In genomic region chr3:157572559-157573270, GRCh38 we compare ENCODE assay signal across 8 cellular contexts.
A peak's percentile ranks its signal among the peaks of the same experiment; 100 is the strongest.
DNase-seq lines count a peak whose midpoint lies in the region; ATAC-seq and TF ChIP-seq lines count a peak whose summit lies in the region.

No MANE protein-coding gene starts in this region.

- no peak overlapping the region for H3K9ac ChIP-seq in HCT116 (ENCODE audit: low read length)
- no peak overlapping the region for H3K9ac ChIP-seq in fibroblast of lung (ENCODE audit: insufficient read depth, low read length)

- H3K27me3 ChIP-seq in HCT116 (ENCODE audit: insufficient read depth, low read length) (no peaks in the 10 kb centered on the region), MG63 (peaks cover 3% of the 10 kb centered on the region; the same call in 1 of the 2 replicates), SJCRH30 (no peaks in the 10 kb centered on the region), fibroblast of lung (ENCODE audit: control insufficient read depth, insufficient read depth, low read length) (no peaks in the 10 kb centered on the region), osteoblast (ENCODE audit: insufficient read depth, low read length) (no peaks in the 10 kb centered on the region)

- no peaks in the 10 kb centered on the region; the same call in 1 of the 2 replicates for H3K9me2 ChIP-seq in HCT116 (ENCODE audit: insufficient read depth)

- no peaks in the 10 kb centered on the region for H3K4me1 ChIP-seq in HCT116 (ENCODE audit: control insufficient read depth in 1 of 2, insufficient read depth in 2 of 2, low read length in 2 of 2)
- no peaks in the 10 kb centered on the region for H3K4me1 ChIP-seq in SJCRH30
- no peaks in the 10 kb centered on the region for H3K4me1 ChIP-seq in fibroblast of lung (ENCODE audit: control insufficient read depth, extremely low read depth, insufficient read depth, low read length)
- peaks cover 22% of the 10 kb centered on the region for H3K4me1 ChIP-seq in osteoblast (ENCODE audit: insufficient read depth, low read length)

- H3K4me3 ChIP-seq in HCT116 (replicated peaks in 1 of 2; ENCODE audit: low read depth in 1 of 2, low read length in 2 of 2) (no peak overlapping the region), MG63 (no peak overlapping the region), SJCRH30 (no peak overlapping the region), fibroblast of lung (replicated peaks in 1 of 4; ENCODE audit: control extremely low read depth in 1 of 4, insufficient read depth in 1 of 4, low read depth in 3 of 4, low read length in 4 of 4) (no peak overlapping the region), osteoblast (ENCODE audit: insufficient read depth, low read length) (no peak overlapping the region)

- peak; percentile 34 for DNase-seq in stimulated activated CD4-positive, alpha-beta T cell treated with anti-CD3 and anti-CD28 coated beads, Interleukin-15, amount 100 ng/mL, for 24 hours
- no peak for DNase-seq in stimulated activated CD4-positive, alpha-beta T cell treated with anti-CD3 and anti-CD28 coated beads, Interleukin-4, amount 100 ng/mL, for 4 hours
- DNase-seq in HCT116 (ENCODE audit: low read depth, low spot score) (peak; percentile 50), MG63 (peak; percentile 15), SJCRH30 (peak; percentile 36 to 72), fibroblast of lung (ENCODE audit: low read depth in 2 of 2) (peak; percentile 46 to 59), osteoblast (ENCODE audit: insufficient read length, low spot score, missing footprints) (peak; percentile 80), ureter (ENCODE audit: low spot score) (no peak)

- POLR2A ChIA-PET in HCT116 (lab: Charles Lee), result interaction anchor here (0.8 kb wide), 1 partner anchor 40 kb away, joined by 3 read pairs; no protein-coding TSS in a partner anchor

- RAD21 ChIA-PET in HCT116 (lab: Charles Lee; ENCODE audit: low non-redundant PET in 1 of 2, low total read pairs in 2 of 2, uncharacterized antibody in 2 of 2, unreplicated experiment in 2 of 2), result interaction anchor here (0.8 to 1.4 kb wide), 4 partner anchors 40 to 368 kb away, joined by 3 to 11 read pairs (median 6); no protein-coding TSS in a partner anchor

- intact Hi-C loops in HCT116 (cut with micrococcal nuclease), result loop anchor here (1.0 to 2.0 kb wide), 2 partner anchors 40 to 368 kb away; no protein-coding TSS in a partner anchor

- H3K79me2 ChIP-seq in HCT116 (ENCODE audit: insufficient read depth, low read length), result no peaks in the 10 kb centered on the region
- H3K79me2 ChIP-seq in fibroblast of lung (ENCODE audit: control insufficient read depth, insufficient read depth, low read length), result no peaks in the 10 kb centered on the region
- H3K79me2 ChIP-seq in osteoblast (ENCODE audit: insufficient read depth, low read length), result no peaks in the 10 kb centered on the region

- no peak for TF ChIP-seq POLR2A in HCT116 (IDR thresholded peaks at IDR 0.05; ENCODE audit: borderline replicate concordance, extremely low read depth, insufficient read depth, insufficient read length)

- TF ChIP-seq CTCF in HCT116 (IDR thresholded peaks at IDR 0.05 in 2 of 3, conservative IDR thresholded peaks at IDR 0.05 in 1 of 3; ENCODE audit: borderline replicate concordance in 1 of 3, insufficient read depth in 1 of 3, low read depth in 2 of 3, low read length in 2 of 3) (peak; percentile 56 to 93 (median 65); a peak in 5 of 6 replicates), fibroblast of lung (conservative IDR thresholded peaks at IDR 0.05 in 1 of 2, IDR thresholded peaks at IDR 0.05 in 1 of 2; ENCODE audit: low read depth in 1 of 2, low read length in 2 of 2) (peak; percentile 62 to 71), osteoblast (IDR thresholded peaks at IDR 0.05; ENCODE audit: extremely low read depth, low read depth, low read length) (peak; percentile 83)

- CTCF ChIA-PET in HCT116 (lab: Charles Lee), result interaction anchor here (0.7 to 2.9 kb wide), 20 partner anchors 9 to 862 kb away, joined by 3 to 103 read pairs (median 4); partner anchors contain the start of gene VEPH1

- BruUV-seq in HCT116 (replicated peaks; lab: Mats Ljungman, UMichigan), result no TSS peak

- H3K4me2 ChIP-seq in HCT116 (ENCODE audit: low read length) (no peak overlapping the region), fibroblast of lung (ENCODE audit: extremely low read depth, insufficient read depth, low read length) (no peak overlapping the region), osteoblast (ENCODE audit: insufficient read depth, low read length) (peak overlapping the region; percentile 23)

- H3K36me3 ChIP-seq in HCT116 (ENCODE audit: control insufficient read depth in 1 of 2, insufficient read depth in 2 of 2, low read length in 2 of 2), result no peaks in the 10 kb centered on the region
- no peaks in the 10 kb centered on the region for H3K36me3 ChIP-seq in MG63
- H3K36me3 ChIP-seq in SJCRH30, result no peaks in the 10 kb centered on the region
- H3K36me3 ChIP-seq in fibroblast of lung (ENCODE audit: control insufficient read depth, insufficient read depth, low read length), result no peaks in the 10 kb centered on the region
- H3K36me3 ChIP-seq in osteoblast (ENCODE audit: insufficient read depth, low read length), result no peaks in the 10 kb centered on the region

- H4K20me1 ChIP-seq in HCT116 (ENCODE audit: insufficient read depth) (no peaks in the 10 kb centered on the region), fibroblast of lung (ENCODE audit: control insufficient read depth, extremely low read depth, insufficient read depth, low read length) (no peaks in the 10 kb centered on the region), osteoblast (ENCODE audit: insufficient read depth, low read length) (no peaks in the 10 kb centered on the region)

- H2AFZ ChIP-seq in HCT116 (ENCODE audit: low read depth, low read length, poor library complexity, severe bottlenecking) (peak overlapping the region; percentile 96), fibroblast of lung (ENCODE audit: low read length) (no peak overlapping the region), osteoblast (ENCODE audit: low read length) (no peak overlapping the region)

- H3K27ac ChIP-seq in HCT116 (ENCODE audit: low read depth, low read length) (no peak overlapping the region), SJCRH30 (no peak overlapping the region), fibroblast of lung (ENCODE audit: insufficient read depth, low read length) (no peak overlapping the region), osteoblast (ENCODE audit: low read depth, low read length) (peak overlapping the region; percentile 40)

- H3K9me3 ChIP-seq in HCT116 (ENCODE audit: control insufficient read depth in 1 of 2, insufficient read depth in 1 of 2, low read depth in 1 of 2, low read length in 2 of 2) (no peaks in the 10 kb centered on the region), MG63 (no peaks in the 10 kb centered on the region), SJCRH30 (replicated peaks) (no peaks in the 10 kb centered on the region), fibroblast of lung (ENCODE audit: control insufficient read depth, insufficient read depth, low read depth, low read length) (no peaks in the 10 kb centered on the region), osteoblast (ENCODE audit: low read depth, low read length) (no peaks in the 10 kb centered on the region)

- peak; percentile 95 for ATAC-seq in HCT116

- peak; percentile 69 for TF ChIP-seq RAD21 in HCT116 (IDR thresholded peaks at IDR 0.05; ENCODE audit: low read depth)

TF ChIP-seq in HCT116, 20 proteins besides CTCF, POLR2A, EP300 and RAD21:
- TF ChIP-seq EZH2phosphoT487 (IDR thresholded peaks at IDR 0.05; ENCODE audit: borderline replicate concordance) (no peak), YY1 (IDR thresholded peaks at IDR 0.05; ENCODE audit: extremely low read depth, insufficient replicate concordance, low read depth, low read length) (peak; percentile 17)

Comparison
In these comparisons a context has a peak if more than half of its experiments do, and no peak if none do; other contexts are left out.
1. DNase-seq: peak in stimulated activated CD4-positive, alpha-beta T cell treated with anti-CD3 and anti-CD28 coated beads, Interleukin-15, amount 100 ng/mL, for 24 hours (single experiment), HCT116 (single experiment), MG63 (single experiment), SJCRH30 (2 of 2), fibroblast of lung (2 of 2) and osteoblast (single experiment); none in stimulated activated CD4-positive, alpha-beta T cell treated with anti-CD3 and anti-CD28 coated beads, Interleukin-4, amount 100 ng/mL, for 4 hours (0 of 2) and ureter (single experiment).
2. Peak in every context shown above with its lines, with median percentiles within 50 percentile points of each other: CTCF ChIP-seq.